1 cellular context compared by ENCODE assay signal in genomic region chr12:4392223-4392742, GRCh38.
TF ChIP-seq lines count a peak whose summit lies in the region.

No MANE protein-coding gene starts in this region.

TF ChIP-seq in H1, 55 proteins besides CTCF, POLR2A, EP300 and RAD21:
- no peak for TF ChIP-seq TEAD4 (IDR thresholded peaks at IDR 0.05; ENCODE audit: low read depth, low read length)
- TF ChIP-seq HDAC6 (IDR thresholded peaks at IDR 0.05; ENCODE audit: low read depth, low read length): no peak
- no peak for TF ChIP-seq ASH2L (IDR thresholded peaks at IDR 0.05; ENCODE audit: low read length)
- no peak for TF ChIP-seq PHF8 (conservative IDR thresholded peaks at IDR 0.05; ENCODE audit: low read depth, low read length)
- no peak for TF ChIP-seq CHD1 (IDR thresholded peaks at IDR 0.05; ENCODE audit: low read depth, low read length)
- no peak for TF ChIP-seq JUN (IDR thresholded peaks at IDR 0.05; ENCODE audit: low read depth, low read length)
- TF ChIP-seq POLR2AphosphoS5 (IDR thresholded peaks at IDR 0.05; ENCODE audit: low read depth, low read length): no peak
- TF ChIP-seq KDM1A (IDR thresholded peaks at IDR 0.05; ENCODE audit: borderline replicate concordance, low read length): no peak
- TF ChIP-seq TBP (IDR thresholded peaks at IDR 0.05; ENCODE audit: low read depth, low read length): no peak
